Comparison of ENCODE assay signal across 17 cellular contexts in genomic region chr12:99054601-99055128, GRCh38.
A peak's percentile ranks its signal among the peaks of the same experiment; 100 is the strongest.
DNase-seq lines count a peak whose midpoint lies in the region; ATAC-seq, FAIRE-seq and TF ChIP-seq lines count a peak whose summit lies in the region.
"Had no signal": no experiment of that assay in that cellular context is flagged by ENCODE, and none has a peak within 500 bp of the region (broad histone marks: within the 10 kb centered on the region; RNA-seq: fewer than 3 reads in every experiment).

No MANE protein-coding gene starts in this region.

- H4K20me1 ChIP-seq in astrocyte (ENCODE audit: insufficient read depth, low read length) = no peaks in the 10 kb centered on the region
- H4K20me1 ChIP-seq: BLaER1 had no signal

- H3K9ac ChIP-seq in astrocyte (ENCODE audit: low read length) = no peak overlapping the region
- H3K9ac ChIP-seq: BLaER1 had no signal

- H3K27me3 Mint-ChIP-seq in MCF 10A (ENCODE audit: insufficient read depth, unreplicated experiment) = no peaks in the 10 kb centered on the region
- no peaks in the 10 kb centered on the region for H3K27me3 Mint-ChIP-seq in astrocyte (ENCODE audit: low read depth, unreplicated experiment)
- peaks cover 13% of the 10 kb centered on the region for H3K27me3 Mint-ChIP-seq in Caco-2 (ENCODE audit: insufficient read depth, unreplicated experiment)
- H3K27me3 Mint-ChIP-seq in chondrocyte (ENCODE audit: low read depth) = no peaks in the 10 kb centered on the region
- H3K27me3 Mint-ChIP-seq: CD8-positive, alpha-beta memory T cell had no signal

- no peaks in the 10 kb centered on the region for H3K36me3 ChIP-seq in breast epithelium
- H3K36me3 ChIP-seq in MG63 = no peaks in the 10 kb centered on the region
- H3K36me3 ChIP-seq in astrocyte (ENCODE audit: insufficient read depth, low read length) = no peaks in the 10 kb centered on the region
- H3K36me3 ChIP-seq in Caco-2 (ENCODE audit: control insufficient read depth, insufficient read depth, low read length) = no peaks in the 10 kb centered on the region

- POLR2A ChIA-PET in MCF 10A (lab: Yijun Ruan, JAX) = interaction anchor here (0.7 kb wide), 1 partner anchor 11 kb away, joined by 4 read pairs; no protein-coding TSS in a partner anchor
- POLR2A ChIA-PET in Caco-2 (lab: Charles Lee) = no interaction called here

- DNase-seq in MCF 10A (ENCODE audit: unreplicated experiment) = peak; percentile 36
- no peak for DNase-seq in breast epithelium (ENCODE audit: low spot score in 2 of 2)
- peak; percentile 16 for DNase-seq in MG63
- DNase-seq in astrocyte (ENCODE audit: low read depth) = no peak
- peak; percentile 56 for DNase-seq in left lobe of liver (ENCODE audit: low spot score)
- DNase-seq in coronary artery (ENCODE audit: low spot score) = no peak
- no peak for DNase-seq in Caco-2
- no peak for DNase-seq in chondrocyte (ENCODE audit: low spot score)
- DNase-seq: 8988T; CD8-positive, alpha-beta memory T cell; DMS79; EL had no signal

- H3K4me2 ChIP-seq in astrocyte (ENCODE audit: low read length) = no peak overlapping the region
- H3K4me2 ChIP-seq: BLaER1 had no signal

- no peaks in the 10 kb centered on the region for H3K27me3 ChIP-seq in breast epithelium
- no peaks in the 10 kb centered on the region for H3K27me3 ChIP-seq in MG63
- no peaks in the 10 kb centered on the region for H3K27me3 ChIP-seq in astrocyte (ENCODE audit: insufficient read depth, low read length)
- no peaks in the 10 kb centered on the region for H3K27me3 ChIP-seq in Caco-2 (replicated peaks; ENCODE audit: control insufficient read depth, insufficient read depth, low read length)
- H3K27me3 ChIP-seq: BLaER1 had no signal

- H3K9me3 ChIP-seq in breast epithelium = no peaks in the 10 kb centered on the region
- no peaks in the 10 kb centered on the region for H3K9me3 ChIP-seq in MG63
- no peaks in the 10 kb centered on the region for H3K9me3 ChIP-seq in astrocyte (ENCODE audit: insufficient read depth, low read depth, low read length)
- H3K9me3 ChIP-seq in Caco-2 = no peaks in the 10 kb centered on the region; the same call in 1 of the 2 replicates

- FAIRE-seq in astrocyte (lab: Jason Lieb, UNC) = no peak
- FAIRE-seq: G401.6, GM12891, H54, HTR-8/SVneo had no signal

- H3K4me1 Mint-ChIP-seq in MCF 10A (ENCODE audit: insufficient read depth, unreplicated experiment) (no peaks in the 10 kb centered on the region), astrocyte (ENCODE audit: low read depth, unreplicated experiment) (peaks cover 6% of the 10 kb centered on the region), Caco-2 (ENCODE audit: low read depth, unreplicated experiment) (no peaks in the 10 kb centered on the region), chondrocyte (ENCODE audit: low read depth) (peaks cover 8% of the 10 kb centered on the region)
- H3K4me1 Mint-ChIP-seq: CD8-positive, alpha-beta memory T cell had no signal

- no peak overlapping the region for H3K27ac Mint-ChIP-seq in MCF 10A (ENCODE audit: low read depth, unreplicated experiment)
- H3K27ac Mint-ChIP-seq in astrocyte (ENCODE audit: unreplicated experiment) = no peak overlapping the region
- no peak overlapping the region for H3K27ac Mint-ChIP-seq in Caco-2 (ENCODE audit: unreplicated experiment)
- H3K27ac Mint-ChIP-seq in chondrocyte (ENCODE audit: unreplicated experiment) = no peak overlapping the region

- no peaks in the 10 kb centered on the region for H3K4me1 ChIP-seq in breast epithelium
- peaks cover 4% of the 10 kb centered on the region for H3K4me1 ChIP-seq in astrocyte (ENCODE audit: insufficient read depth, low read length)
- H3K4me1 ChIP-seq in Caco-2 = no peaks in the 10 kb centered on the region
- H3K4me1 ChIP-seq: BLaER1 had no signal

- intact Hi-C loops in MCF 10A (cut with micrococcal nuclease) = no loop called here
- intact Hi-C loops in breast epithelium (cut with DNase I; ENCODE audit: low total_unique reads) = loop anchor here (5.0 kb wide), 1 partner anchor 508 kb away; no protein-coding TSS in a partner anchor
- intact Hi-C loops in Caco-2 (cut with micrococcal nuclease; ENCODE audit: unreplicated experiment) = no loop called here

- CTCF ChIA-PET in MCF 10A (lab: Yijun Ruan, JAX) (interaction anchor here (1.0 to 2.3 kb wide), 4 partner anchors 10 to 713 kb away, joined by 3 to 13 read pairs (median 4); no protein-coding TSS in a partner anchor), Caco-2 (lab: Charles Lee) (no interaction called here)

- no peak overlapping the region for H3K27ac ChIP-seq in breast epithelium
- peak overlapping the region; percentile 64 for H3K27ac ChIP-seq in astrocyte (ENCODE audit: low read depth, low read length)
- H3K27ac ChIP-seq in coronary artery = no peak overlapping the region
- H3K27ac ChIP-seq: BLaER1 had no signal

- H3K36me3 Mint-ChIP-seq in MCF 10A (ENCODE audit: insufficient read depth, unreplicated experiment) (no peaks in the 10 kb centered on the region), astrocyte (ENCODE audit: low read depth, unreplicated experiment) (no peaks in the 10 kb centered on the region), Caco-2 (ENCODE audit: insufficient read depth, unreplicated experiment) (no peaks in the 10 kb centered on the region), chondrocyte (ENCODE audit: low read depth) (no peaks in the 10 kb centered on the region)
- H3K36me3 Mint-ChIP-seq: CD8-positive, alpha-beta memory T cell had no signal

- BruUV-seq in MCF 10A (replicated peaks; lab: Mats Ljungman, UMichigan) (no TSS peak), Caco-2 (replicated peaks; lab: Mats Ljungman, UMichigan) (no TSS peak)

- peak; percentile 70 for ATAC-seq in left lobe of liver

- no peak overlapping the region for H3K4me3 Mint-ChIP-seq in MCF 10A (ENCODE audit: unreplicated experiment)
- no peak overlapping the region for H3K4me3 Mint-ChIP-seq in astrocyte (ENCODE audit: unreplicated experiment)
- H3K4me3 Mint-ChIP-seq in Caco-2 (ENCODE audit: unreplicated experiment) = no peak overlapping the region
- H3K4me3 Mint-ChIP-seq in chondrocyte (ENCODE audit: unreplicated experiment) = no peak overlapping the region
- H3K4me3 Mint-ChIP-seq: CD8-positive, alpha-beta memory T cell had no signal

- H3K4me3 ChIP-seq in breast epithelium (no peak overlapping the region), MG63 (no peak overlapping the region), astrocyte (ENCODE audit: insufficient read depth, low read depth, low read length) (no peak overlapping the region), coronary artery (no peak overlapping the region), Caco-2 (ENCODE audit: low read depth, low read length) (no peak overlapping the region)
- H3K4me3 ChIP-seq: BLaER1 had no signal

- no peak for TF ChIP-seq POLR2A in breast epithelium (IDR thresholded peaks at IDR 0.05)

- TF ChIP-seq CTCF in MCF 10A (IDR thresholded peaks at IDR 0.05; ENCODE audit: unreplicated experiment) = no peak
- no peak for TF ChIP-seq CTCF in breast epithelium (IDR thresholded peaks at IDR 0.05)
- no peak for TF ChIP-seq CTCF in astrocyte (IDR thresholded peaks at IDR 0.05; ENCODE audit: insufficient read depth, low read depth, low read length)
- no peak for TF ChIP-seq CTCF in coronary artery (IDR thresholded peaks at IDR 0.05)
- no peak for TF ChIP-seq CTCF in Caco-2 (IDR thresholded peaks at IDR 0.05; ENCODE audit: insufficient read depth in 1 of 2, low read depth in 1 of 2, low read length in 1 of 2, severe bottlenecking in 1 of 2, unreplicated experiment in 1 of 2)
- TF ChIP-seq CTCF in chondrocyte (IDR thresholded peaks at IDR 0.05) = no peak

- no peaks in the 10 kb centered on the region for H3K79me2 ChIP-seq in astrocyte (ENCODE audit: insufficient read depth, low read length)

- no peak overlapping the region for H2AFZ ChIP-seq in astrocyte (ENCODE audit: low read depth, low read length)

- H3K9me3 Mint-ChIP-seq in MCF 10A (ENCODE audit: unreplicated experiment) (no peaks in the 10 kb centered on the region), astrocyte (ENCODE audit: unreplicated experiment) (no peaks in the 10 kb centered on the region), Caco-2 (ENCODE audit: unreplicated experiment) (no peaks in the 10 kb centered on the region), chondrocyte (ENCODE audit: low read depth) (no peaks in the 10 kb centered on the region)
- H3K9me3 Mint-ChIP-seq: CD8-positive, alpha-beta memory T cell had no signal

Comparison
In these comparisons a context has a peak if more than half of its experiments do, and no peak if none do; other contexts are left out.
1. DNase-seq: peak in MCF 10A (single experiment), MG63 (single experiment) and left lobe of liver (single experiment); none in breast epithelium (0 of 2), astrocyte (single experiment), coronary artery (single experiment), Caco-2 (0 of 2) and chondrocyte (single experiment).